In the genomic region with DNA sequence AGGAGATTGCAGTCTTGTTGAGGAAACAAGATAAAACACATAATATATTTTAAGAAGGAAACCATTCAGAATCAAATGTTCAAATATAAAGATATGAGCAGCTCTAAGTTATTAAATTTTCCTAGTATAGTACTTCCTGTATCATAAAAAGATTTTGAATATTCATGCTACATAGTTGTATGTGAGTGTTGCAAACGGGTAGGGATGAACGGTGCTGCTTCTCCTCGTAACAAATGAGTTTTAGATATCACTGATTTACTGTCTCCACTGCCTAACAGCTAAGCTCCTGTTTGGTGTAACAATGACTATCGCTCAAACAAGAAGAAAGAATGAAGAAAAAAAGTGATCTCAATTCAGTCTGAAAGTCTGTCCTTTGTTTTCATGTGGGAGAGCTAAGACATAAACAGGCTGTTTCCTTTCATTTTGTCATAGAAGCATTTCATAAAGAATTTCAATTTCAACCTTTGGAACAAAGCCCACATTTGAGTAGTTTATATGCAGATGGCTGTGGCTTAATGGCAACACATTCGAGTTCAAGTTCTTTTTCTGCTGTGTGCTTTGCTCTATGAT, we compare ENCODE assay signal across 11 cellular contexts. TPM values are rescaled to one million over a fixed set of nuclear protein-coding genes. Genes with fewer than 3 reads are reported as not detected.
DNase-seq lines count a peak whose midpoint lies in the region; ATAC-seq, FAIRE-seq and TF ChIP-seq lines count a peak whose summit lies in the region.
"Had no signal": no experiment of that assay in that cellular context is flagged by ENCODE, and none has a peak within 500 bp of the region (broad histone marks: within the 10 kb centered on the region; RNA-seq: fewer than 3 reads in every experiment).

No MANE protein-coding gene starts in this region.

- H3K9me3 Mint-ChIP-seq in activated T-cell treated with anti-CD3 and anti-CD28 coated beads, Interleukin-2, amount 50 U/mL, for 72 hours = peaks cover 6 to 9% of the 10 kb centered on the region in 2 donors

- WGBS in suprapubic skin = 13% methylated on average over 5 of the region's 5 CpGs

- H3K27me3 ChIP-seq in suprapubic skin = no peaks in the 10 kb centered on the region

- H3K9me3 ChIP-seq in kidney (ENCODE audit: control insufficient read depth in 1 of 2, low read length in 2 of 2) (peaks cover 2 to 8% of the 10 kb centered on the region in 2 donors), suprapubic skin (no peaks in the 10 kb centered on the region)
- H3K9me3 ChIP-seq: HAP-1 had no signal

- peaks cover 21 to 43% of the 10 kb centered on the region in 2 donors for H3K36me3 Mint-ChIP-seq in activated T-cell treated with anti-CD3 and anti-CD28 coated beads, Interleukin-2, amount 50 U/mL, for 72 hours (ENCODE audit: insufficient read depth in 2 of 2)

- ATAC-seq in activated T-cell treated with anti-CD3 and anti-CD28 coated beads, Interleukin-2, amount 50 U/mL, for 72 hours (replicated peaks in 1 of 2) = no peak
- ATAC-seq in HG03439 (IDR thresholded peaks at IDR 0.05; ENCODE audit: unreplicated experiment) = no peak
- no peak for ATAC-seq in HG03139 (IDR thresholded peaks at IDR 0.05; ENCODE audit: unreplicated experiment)
- ATAC-seq: stimulated activated naive B cell treated with anti-CD40 and anti-IgM and Interleukin-4, amounts not matched to agents 10 μg/mL and 1 μg/mL and 100 μg/mL, for 72 hours had no signal

- H3K27ac ChIP-seq in kidney (ENCODE audit: low read depth in 2 of 2, low read length in 2 of 2) (no peak overlapping the region), suprapubic skin (no peak overlapping the region)

- TF ChIP-seq EP300 in suprapubic skin (IDR thresholded peaks at IDR 0.05) = no peak

- no peak for TF ChIP-seq POLR2A in suprapubic skin (IDR thresholded peaks at IDR 0.05)

- intact Hi-C loops in kidney (cut with DNase I) = no loop called here

- TF ChIP-seq CTCF in kidney (IDR thresholded peaks at IDR 0.05; ENCODE audit: borderline replicate concordance, extremely low read depth, insufficient read depth) (no peak), suprapubic skin (IDR thresholded peaks at IDR 0.05) (no peak)

- H3K4me1 Mint-ChIP-seq in activated T-cell treated with anti-CD3 and anti-CD28 coated beads, Interleukin-2, amount 50 U/mL, for 72 hours (ENCODE audit: low read depth) = peaks cover 26% of the 10 kb centered on the region

- no peak for DNase-seq in activated T-cell treated with anti-CD3 and anti-CD28 coated beads, Interleukin-2, amount 50 U/mL, for 72 hours
- no peak for DNase-seq in activated T-cell treated with anti-CD3 and anti-CD28 coated beads, Interleukin-2, amount 50 U/mL, for 1 hour
- peak; percentile 82 for DNase-seq in amniotic epithelial cell (ENCODE audit: low read depth)
- DNase-seq in kidney = no peak
- no peak for DNase-seq in suprapubic skin (ENCODE audit: low spot score in 2 of 2)
- no peak for DNase-seq in AML-193 (lab: John Stamatoyannopoulos, UW)
- DNase-seq: amygdala; stimulated activated naive B cell treated with anti-CD40 and anti-IgM and Interleukin-4, amounts not matched to agents 10 μg/mL and 1 μg/mL and 100 μg/mL, for 72 hours had no signal

- H3K27me3 Mint-ChIP-seq in activated T-cell treated with anti-CD3 and anti-CD28 coated beads, Interleukin-2, amount 50 U/mL, for 72 hours (ENCODE audit: low read depth) = no peaks in the 10 kb centered on the region
- H3K27me3 Mint-ChIP-seq: stimulated activated naive B cell treated with anti-CD40 and anti-IgM and Interleukin-4, amounts not matched to agents 10 μg/mL and 1 μg/mL and 100 μg/mL, for 72 hours had no signal

- peak overlapping the region; percentile 15 to 35 for H3K4me3 Mint-ChIP-seq in activated T-cell treated with anti-CD3 and anti-CD28 coated beads, Interleukin-2, amount 50 U/mL, for 72 hours

- peak overlapping the region; percentile 72 for H3K27ac Mint-ChIP-seq in activated T-cell treated with anti-CD3 and anti-CD28 coated beads, Interleukin-2, amount 50 U/mL, for 72 hours
- H3K27ac Mint-ChIP-seq: stimulated activated naive B cell treated with anti-CD40 and anti-IgM and Interleukin-4, amounts not matched to agents 10 μg/mL and 1 μg/mL and 100 μg/mL, for 72 hours had no signal

- H3K4me3 ChIP-seq in kidney (ENCODE audit: low read length in 2 of 2) (peak overlapping the region; percentile 26 to 51), suprapubic skin (peak overlapping the region; percentile 23)
- H3K4me3 ChIP-seq: HAP-1 had no signal

- H3K36me3 ChIP-seq in kidney (ENCODE audit: control insufficient read depth in 1 of 2, insufficient read depth in 2 of 2, low read length in 2 of 2) (no peaks in the 10 kb centered on the region), suprapubic skin (no peaks in the 10 kb centered on the region)
- H3K36me3 ChIP-seq: HAP-1 had no signal

- no peak for FAIRE-seq in kidney (lab: Jason Lieb, UNC)

- no peak overlapping the region for H3K9ac ChIP-seq in kidney (ENCODE audit: low read length in 2 of 2)

- peaks cover 0 to 2% of the 10 kb centered on the region in 2 donors for H3K4me1 ChIP-seq in kidney (ENCODE audit: control insufficient read depth in 1 of 2, insufficient read depth in 1 of 2, low read depth in 1 of 2, low read length in 2 of 2)
- peaks cover 10% of the 10 kb centered on the region for H3K4me1 ChIP-seq in suprapubic skin

RNA-seq across cellular contexts. Expression of a gene that starts 26.1 kb away (rescaled TPM):
- 100 to 1,000 TPM; 191 to 207 TPM for total RNA-seq in activated T-cell treated with anti-CD3 and anti-CD28 coated beads, Interleukin-2, amount 50 U/mL, for 72 hours
- total RNA-seq in kidney (116 TPM), suprapubic skin (10 to 100 TPM; 28.2 to 63.5 (median 54.4) TPM)
- 250 TPM for polyA plus RNA-seq in kidney (ENCODE audit: insufficient read depth, low read depth, low replicate concordance)
